1 cellular context compared by ENCODE assay signal in the genomic region with DNA sequence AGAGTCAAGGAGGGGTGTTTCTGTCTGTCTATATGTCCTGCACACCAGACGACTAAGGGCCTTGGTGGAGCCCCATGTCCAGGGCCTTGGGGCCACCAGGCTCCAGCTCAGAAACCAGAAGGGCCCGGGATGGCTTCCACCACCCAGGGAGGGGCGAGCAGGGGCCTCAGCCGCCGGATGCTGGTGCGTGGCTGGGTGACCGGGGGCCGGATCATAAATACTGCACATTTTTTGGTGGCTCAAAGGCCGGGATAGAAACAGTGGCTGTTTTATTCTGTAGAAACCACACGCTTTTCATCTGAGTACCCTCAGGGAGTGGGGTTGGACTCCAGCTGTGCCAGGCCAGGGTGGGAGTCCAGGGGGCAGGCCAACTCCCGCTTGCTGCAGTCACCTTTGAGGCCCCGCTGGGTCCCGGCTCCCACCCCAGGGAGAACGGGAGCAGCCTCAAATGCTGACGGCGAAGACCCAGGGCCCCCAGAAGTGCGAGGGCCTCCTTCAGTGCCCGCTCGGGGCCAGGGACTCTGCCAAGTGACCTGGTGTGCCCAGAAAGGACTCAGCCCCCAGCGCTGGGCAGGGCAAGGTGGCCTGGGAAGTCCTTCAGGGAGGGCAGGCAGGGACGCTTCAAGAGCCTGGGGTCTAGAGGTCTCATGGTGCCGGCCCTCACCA.
A peak's percentile ranks its signal among the peaks of the same experiment; 100 is the strongest.
TF ChIP-seq lines count a peak whose summit lies in the region.

No MANE protein-coding gene starts in this region.

TF ChIP-seq in HepG2, 621 proteins besides CTCF, POLR2A, EP300 and RAD21 (continues in another document):
- no peak for TF ChIP-seq ELF1 (CRISPR knock-in tag; IDR thresholded peaks at IDR 0.05)
- TF ChIP-seq, protein P1, sequence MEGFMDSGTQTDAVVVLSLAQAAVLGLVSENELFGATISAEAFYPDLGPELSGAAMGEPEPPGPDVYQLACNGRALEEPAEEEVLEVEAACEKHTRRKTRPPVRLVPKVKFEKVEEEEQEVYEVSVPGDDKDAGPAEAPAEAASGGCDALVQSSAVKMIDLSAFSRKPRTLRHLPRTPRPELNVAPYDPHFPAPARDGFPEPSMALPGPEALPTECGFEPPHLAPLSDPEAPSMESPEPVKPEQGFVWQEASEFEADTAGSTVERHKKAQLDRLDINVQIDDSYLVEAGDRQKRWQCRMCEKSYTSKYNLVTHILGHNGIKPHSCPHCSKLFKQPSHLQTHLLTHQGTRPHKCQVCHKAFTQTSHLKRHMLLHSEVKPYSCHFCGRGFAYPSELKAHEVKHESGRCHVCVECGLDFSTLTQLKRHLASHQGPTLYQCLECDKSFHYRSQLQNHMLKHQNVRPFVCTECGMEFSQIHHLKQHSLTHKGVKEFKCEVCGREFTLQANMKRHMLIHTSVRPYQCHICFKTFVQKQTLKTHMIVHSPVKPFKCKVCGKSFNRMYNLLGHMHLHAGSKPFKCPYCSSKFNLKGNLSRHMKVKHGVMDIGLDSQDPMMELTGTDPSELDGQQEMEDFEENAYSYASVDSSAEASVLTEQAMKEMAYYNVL (CRISPR knock-in tag; IDR thresholded peaks at IDR 0.05; ENCODE audit: borderline replicate concordance) = no peak
- TF ChIP-seq ZNF354B (CRISPR knock-in tag; IDR thresholded peaks at IDR 0.05) = no peak
- no peak for TF ChIP-seq NFKB2 (CRISPR knock-in tag; IDR thresholded peaks at IDR 0.05; ENCODE audit: borderline replicate concordance)
- TF ChIP-seq, protein P2, sequence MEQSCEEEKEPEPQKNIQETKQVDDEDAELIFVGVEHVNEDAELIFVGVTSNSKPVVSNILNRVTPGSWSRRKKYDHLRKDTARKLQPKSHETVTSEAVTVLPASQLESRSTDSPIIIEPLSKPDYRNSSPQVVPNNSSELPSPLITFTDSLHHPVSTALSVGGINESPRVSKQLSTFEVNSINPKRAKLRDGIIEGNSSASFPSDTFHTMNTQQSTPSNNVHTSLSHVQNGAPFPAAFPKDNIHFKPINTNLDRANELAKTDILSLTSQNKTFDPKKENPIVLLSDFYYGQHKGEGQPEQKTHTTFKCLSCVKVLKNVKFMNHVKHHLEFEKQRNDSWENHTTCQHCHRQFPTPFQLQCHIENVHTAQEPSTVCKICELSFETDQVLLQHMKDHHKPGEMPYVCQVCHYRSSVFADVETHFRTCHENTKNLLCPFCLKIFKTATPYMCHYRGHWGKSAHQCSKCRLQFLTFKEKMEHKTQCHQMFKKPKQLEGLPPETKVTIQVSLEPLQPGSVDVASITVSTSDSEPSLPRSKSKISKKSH (CRISPR knock-in tag; IDR thresholded peaks at IDR 0.05; ENCODE audit: borderline replicate concordance) = no peak
- no peak for TF ChIP-seq RXRB (CRISPR knock-in tag; IDR thresholded peaks at IDR 0.05; ENCODE audit: borderline replicate concordance)
- no peak for TF ChIP-seq HIVEP1 (CRISPR knock-in tag; IDR thresholded peaks at IDR 0.05)
- TF ChIP-seq, protein P3, sequence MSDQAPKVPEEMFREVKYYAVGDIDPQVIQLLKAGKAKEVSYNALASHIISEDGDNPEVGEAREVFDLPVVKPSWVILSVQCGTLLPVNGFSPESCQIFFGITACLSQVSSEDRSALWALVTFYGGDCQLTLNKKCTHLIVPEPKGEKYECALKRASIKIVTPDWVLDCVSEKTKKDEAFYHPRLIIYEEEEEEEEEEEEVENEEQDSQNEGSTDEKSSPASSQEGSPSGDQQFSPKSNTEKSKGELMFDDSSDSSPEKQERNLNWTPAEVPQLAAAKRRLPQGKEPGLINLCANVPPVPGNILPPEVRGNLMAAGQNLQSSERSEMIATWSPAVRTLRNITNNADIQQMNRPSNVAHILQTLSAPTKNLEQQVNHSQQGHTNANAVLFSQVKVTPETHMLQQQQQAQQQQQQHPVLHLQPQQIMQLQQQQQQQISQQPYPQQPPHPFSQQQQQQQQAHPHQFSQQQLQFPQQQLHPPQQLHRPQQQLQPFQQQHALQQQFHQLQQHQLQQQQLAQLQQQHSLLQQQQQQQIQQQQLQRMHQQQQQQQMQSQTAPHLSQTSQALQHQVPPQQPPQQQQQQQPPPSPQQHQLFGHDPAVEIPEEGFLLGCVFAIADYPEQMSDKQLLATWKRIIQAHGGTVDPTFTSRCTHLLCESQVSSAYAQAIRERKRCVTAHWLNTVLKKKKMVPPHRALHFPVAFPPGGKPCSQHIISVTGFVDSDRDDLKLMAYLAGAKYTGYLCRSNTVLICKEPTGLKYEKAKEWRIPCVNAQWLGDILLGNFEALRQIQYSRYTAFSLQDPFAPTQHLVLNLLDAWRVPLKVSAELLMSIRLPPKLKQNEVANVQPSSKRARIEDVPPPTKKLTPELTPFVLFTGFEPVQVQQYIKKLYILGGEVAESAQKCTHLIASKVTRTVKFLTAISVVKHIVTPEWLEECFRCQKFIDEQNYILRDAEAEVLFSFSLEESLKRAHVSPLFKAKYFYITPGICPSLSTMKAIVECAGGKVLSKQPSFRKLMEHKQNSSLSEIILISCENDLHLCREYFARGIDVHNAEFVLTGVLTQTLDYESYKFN (CRISPR knock-in tag; conservative IDR thresholded peaks at IDR 0.05) = peak; percentile 29; the same call in 1 of the 2 replicates
- no peak for TF ChIP-seq REL (CRISPR knock-in tag; conservative IDR thresholded peaks at IDR 0.05)
- no peak for TF ChIP-seq CBFB (CRISPR knock-in tag; IDR thresholded peaks at IDR 0.05)
- no peak for TF ChIP-seq ZNF746 (CRISPR knock-in tag; IDR thresholded peaks at IDR 0.05)
- TF ChIP-seq ETV5 (CRISPR knock-in tag; IDR thresholded peaks at IDR 0.05; ENCODE audit: borderline replicate concordance) = peak; percentile 16; the same call in 1 of the 2 replicates
- no peak for TF ChIP-seq ZZZ3 (CRISPR knock-in tag; IDR thresholded peaks at IDR 0.05; ENCODE audit: borderline replicate concordance)
- TF ChIP-seq, protein P4, sequence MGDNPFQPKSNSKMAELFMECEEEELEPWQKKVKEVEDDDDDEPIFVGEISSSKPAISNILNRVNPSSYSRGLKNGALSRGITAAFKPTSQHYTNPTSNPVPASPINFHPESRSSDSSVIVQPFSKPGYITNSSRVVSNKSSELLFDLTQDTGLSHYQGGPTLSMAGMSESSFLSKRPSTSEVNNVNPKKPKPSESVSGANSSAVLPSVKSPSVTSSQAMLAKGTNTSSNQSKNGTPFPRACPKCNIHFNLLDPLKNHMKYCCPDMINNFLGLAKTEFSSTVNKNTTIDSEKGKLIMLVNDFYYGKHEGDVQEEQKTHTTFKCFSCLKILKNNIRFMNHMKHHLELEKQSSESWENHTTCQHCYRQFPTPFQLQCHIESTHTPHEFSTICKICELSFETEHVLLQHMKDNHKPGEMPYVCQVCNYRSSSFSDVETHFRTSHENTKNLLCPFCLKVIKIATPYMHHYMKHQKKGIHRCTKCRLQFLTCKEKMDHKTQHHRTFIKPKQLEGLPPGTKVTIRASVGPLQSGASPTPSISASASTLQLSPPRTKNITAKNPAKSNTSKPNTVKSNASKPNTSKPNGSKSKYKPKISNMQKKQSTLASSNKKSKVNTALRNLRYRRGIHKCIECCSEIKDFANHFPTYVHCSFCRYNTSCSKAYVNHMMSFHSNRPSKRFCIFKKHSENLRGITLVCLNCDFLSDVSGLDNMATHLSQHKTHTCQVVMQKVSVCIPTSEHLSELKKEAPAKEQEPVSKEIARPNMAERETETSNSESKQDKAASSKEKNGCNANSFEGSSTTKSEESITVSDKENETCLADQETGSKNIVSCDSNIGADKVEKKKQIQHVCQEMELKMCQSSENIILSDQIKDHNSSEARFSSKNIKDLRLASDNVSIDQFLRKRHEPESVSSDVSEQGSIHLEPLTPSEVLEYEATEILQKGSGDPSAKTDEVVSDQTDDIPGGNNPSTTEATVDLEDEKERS (CRISPR knock-in tag; IDR thresholded peaks at IDR 0.05) = no peak
- no peak for TF ChIP-seq KLF11 (CRISPR knock-in tag; IDR thresholded peaks at IDR 0.05)
- TF ChIP-seq CAMTA2 (CRISPR knock-in tag; IDR thresholded peaks at IDR 0.05; ENCODE audit: borderline replicate concordance) = no peak
- TF ChIP-seq FLYWCH1 (CRISPR knock-in tag; IDR thresholded peaks at IDR 0.05) = no peak
- TF ChIP-seq, protein P5, sequence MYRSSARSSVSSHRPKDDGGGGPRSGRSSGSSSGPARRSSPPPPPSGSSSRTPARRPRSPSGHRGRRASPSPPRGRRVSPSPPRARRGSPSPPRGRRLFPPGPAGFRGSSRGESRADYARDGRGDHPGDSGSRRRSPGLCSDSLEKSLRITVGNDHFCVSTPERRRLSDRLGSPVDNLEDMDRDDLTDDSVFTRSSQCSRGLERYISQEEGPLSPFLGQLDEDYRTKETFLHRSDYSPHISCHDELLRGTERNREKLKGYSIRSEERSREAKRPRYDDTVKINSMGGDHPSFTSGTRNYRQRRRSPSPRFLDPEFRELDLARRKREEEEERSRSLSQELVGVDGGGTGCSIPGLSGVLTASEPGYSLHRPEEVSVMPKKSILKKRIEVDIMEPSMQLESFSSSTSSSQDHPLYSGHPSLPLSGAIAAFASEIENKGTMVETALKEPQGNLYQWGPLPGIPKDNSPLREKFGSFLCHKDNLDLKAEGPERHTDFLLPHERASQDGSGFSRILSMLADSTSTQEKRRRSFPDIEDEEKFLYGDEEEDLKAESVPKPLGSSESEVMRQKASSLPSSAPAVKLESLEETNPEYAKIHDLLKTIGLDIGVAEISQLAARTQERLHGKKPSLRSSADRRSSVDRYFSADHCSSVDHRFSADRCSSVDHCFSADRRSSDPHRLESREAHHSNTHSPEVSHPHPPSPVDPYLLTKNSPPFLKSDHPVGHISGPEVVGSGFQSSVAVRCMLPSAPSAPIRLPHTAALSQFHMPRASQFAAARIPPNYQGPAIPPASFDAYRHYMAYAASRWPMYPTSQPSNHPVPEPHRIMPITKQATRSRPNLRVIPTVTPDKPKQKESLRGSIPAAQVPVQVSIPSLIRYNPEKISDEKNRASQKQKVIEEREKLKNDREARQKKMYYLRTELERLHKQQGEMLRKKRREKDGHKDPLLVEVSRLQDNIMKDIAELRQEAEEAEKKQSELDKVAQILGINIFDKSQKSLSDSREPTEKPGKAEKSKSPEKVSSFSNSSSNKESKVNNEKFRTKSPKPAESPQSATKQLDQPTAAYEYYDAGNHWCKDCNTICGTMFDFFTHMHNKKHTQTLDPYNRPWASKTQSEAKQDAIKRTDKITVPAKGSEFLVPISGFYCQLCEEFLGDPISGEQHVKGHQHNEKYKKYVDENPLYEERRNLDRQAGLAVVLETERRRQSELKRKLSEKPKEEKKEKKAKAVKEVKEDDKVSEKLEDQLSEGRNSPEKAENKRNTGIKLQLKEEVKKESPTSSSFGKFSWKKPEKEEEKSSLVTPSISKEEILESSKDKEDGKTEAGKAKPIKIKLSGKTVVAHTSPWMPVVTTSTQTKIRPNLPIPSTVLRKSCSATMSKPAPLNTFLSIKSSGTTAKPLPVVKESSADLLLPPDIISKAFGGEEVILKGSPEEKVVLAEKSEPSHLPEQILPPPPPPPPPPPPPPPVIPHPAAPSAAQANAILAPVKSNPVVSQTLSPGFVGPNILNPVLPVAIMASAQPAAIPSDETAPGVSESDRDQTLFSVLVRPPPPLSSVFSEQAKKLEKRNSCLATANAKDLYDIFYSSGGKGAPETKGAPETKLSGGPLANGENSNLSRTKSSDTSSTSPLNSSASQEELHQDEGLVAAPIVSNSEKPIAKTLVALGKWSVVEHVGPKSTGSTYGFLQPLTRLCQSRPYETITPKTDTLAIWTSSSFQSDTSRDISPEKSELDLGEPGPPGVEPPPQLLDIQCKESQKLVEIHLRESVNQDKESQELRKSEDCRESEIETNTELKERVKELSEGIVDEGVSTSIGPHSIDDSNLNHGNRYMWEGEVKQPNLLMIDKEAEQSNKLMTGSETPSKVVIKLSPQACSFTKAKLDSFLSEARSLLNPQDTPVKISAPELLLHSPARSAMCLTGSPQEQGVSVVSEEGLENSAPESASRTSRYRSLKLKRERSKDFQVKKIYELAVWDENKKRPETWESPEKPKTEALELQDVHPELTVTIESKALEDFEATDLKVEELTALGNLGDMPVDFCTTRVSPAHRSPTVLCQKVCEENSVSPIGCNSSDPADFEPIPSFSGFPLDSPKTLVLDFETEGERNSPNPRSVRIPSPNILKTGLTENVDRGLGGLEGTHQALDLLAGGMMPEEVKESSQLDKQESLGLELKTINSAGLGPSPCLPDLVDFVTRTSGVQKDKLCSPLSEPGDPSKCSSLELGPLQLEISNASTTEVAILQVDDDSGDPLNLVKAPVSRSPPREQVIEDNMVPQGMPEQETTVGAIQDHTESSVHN (CRISPR knock-in tag; IDR thresholded peaks at IDR 0.05) = no peak
- TF ChIP-seq, protein P6, sequence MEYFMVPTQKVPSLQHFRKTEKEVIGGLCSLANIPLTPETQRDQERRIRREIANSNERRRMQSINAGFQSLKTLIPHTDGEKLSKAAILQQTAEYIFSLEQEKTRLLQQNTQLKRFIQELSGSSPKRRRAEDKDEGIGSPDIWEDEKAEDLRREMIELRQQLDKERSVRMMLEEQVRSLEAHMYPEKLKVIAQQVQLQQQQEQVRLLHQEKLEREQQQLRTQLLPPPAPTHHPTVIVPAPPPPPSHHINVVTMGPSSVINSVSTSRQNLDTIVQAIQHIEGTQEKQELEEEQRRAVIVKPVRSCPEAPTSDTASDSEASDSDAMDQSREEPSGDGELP (IDR thresholded peaks at IDR 0.05; ENCODE audit: borderline replicate concordance, low read depth) = peak; percentile 66; the same call in 1 of the 2 replicates
- TF ChIP-seq RXRA (CRISPR knock-in tag; IDR thresholded peaks at IDR 0.05) = 0 out of 2 replicates have a peak, but pooled peaks have one; percentile 6
- 0 out of 2 replicates have a peak, but pooled peaks have one; percentile 11 for TF ChIP-seq NR2C2 (CRISPR knock-in tag; IDR thresholded peaks at IDR 0.05; ENCODE audit: borderline replicate concordance)
- TF ChIP-seq HNRNPL (IDR thresholded peaks at IDR 0.05; ENCODE audit: low read depth, low read length) = peak; percentile 75; the same call in 1 of the 2 replicates
- TF ChIP-seq, protein P7, sequence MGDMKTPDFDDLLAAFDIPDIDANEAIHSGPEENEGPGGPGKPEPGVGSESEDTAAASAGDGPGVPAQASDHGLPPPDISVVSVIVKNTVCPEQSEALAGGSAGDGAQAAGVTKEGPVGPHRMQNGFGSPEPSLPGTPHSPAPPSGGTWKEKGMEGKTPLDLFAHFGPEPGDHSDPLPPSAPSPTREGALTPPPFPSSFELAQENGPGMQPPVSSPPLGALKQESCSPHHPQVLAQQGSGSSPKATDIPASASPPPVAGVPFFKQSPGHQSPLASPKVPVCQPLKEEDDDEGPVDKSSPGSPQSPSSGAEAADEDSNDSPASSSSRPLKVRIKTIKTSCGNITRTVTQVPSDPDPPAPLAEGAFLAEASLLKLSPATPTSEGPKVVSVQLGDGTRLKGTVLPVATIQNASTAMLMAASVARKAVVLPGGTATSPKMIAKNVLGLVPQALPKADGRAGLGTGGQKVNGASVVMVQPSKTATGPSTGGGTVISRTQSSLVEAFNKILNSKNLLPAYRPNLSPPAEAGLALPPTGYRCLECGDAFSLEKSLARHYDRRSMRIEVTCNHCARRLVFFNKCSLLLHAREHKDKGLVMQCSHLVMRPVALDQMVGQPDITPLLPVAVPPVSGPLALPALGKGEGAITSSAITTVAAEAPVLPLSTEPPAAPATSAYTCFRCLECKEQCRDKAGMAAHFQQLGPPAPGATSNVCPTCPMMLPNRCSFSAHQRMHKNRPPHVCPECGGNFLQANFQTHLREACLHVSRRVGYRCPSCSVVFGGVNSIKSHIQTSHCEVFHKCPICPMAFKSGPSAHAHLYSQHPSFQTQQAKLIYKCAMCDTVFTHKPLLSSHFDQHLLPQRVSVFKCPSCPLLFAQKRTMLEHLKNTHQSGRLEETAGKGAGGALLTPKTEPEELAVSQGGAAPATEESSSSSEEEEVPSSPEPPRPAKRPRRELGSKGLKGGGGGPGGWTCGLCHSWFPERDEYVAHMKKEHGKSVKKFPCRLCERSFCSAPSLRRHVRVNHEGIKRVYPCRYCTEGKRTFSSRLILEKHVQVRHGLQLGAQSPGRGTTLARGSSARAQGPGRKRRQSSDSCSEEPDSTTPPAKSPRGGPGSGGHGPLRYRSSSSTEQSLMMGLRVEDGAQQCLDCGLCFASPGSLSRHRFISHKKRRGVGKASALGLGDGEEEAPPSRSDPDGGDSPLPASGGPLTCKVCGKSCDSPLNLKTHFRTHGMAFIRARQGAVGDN (CRISPR knock-in tag; IDR thresholded peaks at IDR 0.05) = peak; percentile 13; the same call in 1 of the 2 replicates
